Comparison of ENCODE assay signal across 17 cellular contexts in the genomic region with DNA sequence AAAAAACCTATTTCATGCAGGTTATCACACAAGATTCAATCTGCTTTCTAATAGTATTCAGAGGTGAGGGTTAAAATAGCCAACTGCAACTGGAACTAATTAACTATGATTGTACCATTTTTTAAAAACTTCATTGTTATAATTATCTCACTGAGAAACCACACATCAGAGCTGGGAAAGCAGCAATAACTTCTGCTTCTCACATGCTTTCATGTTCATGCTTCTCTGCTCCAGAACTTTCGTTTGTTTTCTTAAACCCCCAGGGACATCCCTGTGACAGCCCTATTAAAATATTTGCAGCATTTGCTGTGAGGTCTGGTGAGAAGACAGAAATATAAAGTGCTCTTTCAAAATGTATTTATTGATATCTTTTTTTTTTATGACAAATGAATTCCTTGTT.
DNase-seq lines count a peak whose midpoint lies in the region; ATAC-seq, FAIRE-seq and TF ChIP-seq lines count a peak whose summit lies in the region.
"Had no signal": no experiment of that assay in that cellular context is flagged by ENCODE, and none has a peak within 500 bp of the region (broad histone marks: within the 10 kb centered on the region; RNA-seq: fewer than 3 reads in every experiment).

No MANE protein-coding gene starts in this region.

- H3K9me3 ChIP-seq in GM12878 (replicated peaks; ENCODE audit: control insufficient read depth, insufficient read depth, low read length): no peaks in the 10 kb centered on the region; the same call in 2 of the 3 replicates
- H3K9me3 ChIP-seq: right atrium auricular region, testis had no signal

- no peaks in the 10 kb centered on the region for H3K4me1 Mint-ChIP-seq in effector memory CD8-positive, alpha-beta T cell (ENCODE audit: low read depth in 2 of 2)
- H3K4me1 Mint-ChIP-seq: activated CD4-positive, alpha-beta memory T cell treated with anti-CD3 and anti-CD28 coated beads, Interleukin-2, amount 10 ng/mL, durations not matched to agents 7 days and 5 days had no signal

- SMC1A ChIA-PET in GM12878 (lab: Charles Lee; ENCODE audit: uncharacterized antibody, unreplicated experiment): interaction anchor here (1.2 to 5.8 kb wide), 3 partner anchors 10 to 144 kb away, joined by 3 to 44 read pairs (median 10); no protein-coding TSS in a partner anchor

- H3K27me3 Mint-ChIP-seq in effector memory CD8-positive, alpha-beta T cell: no peaks in the 10 kb centered on the region
- H3K27me3 Mint-ChIP-seq: activated CD4-positive, alpha-beta memory T cell treated with anti-CD3 and anti-CD28 coated beads, Interleukin-2, amount 10 ng/mL, durations not matched to agents 7 days and 5 days; IgD-negative memory B cell had no signal

- H4K20me1 ChIP-seq in GM12878 (ENCODE audit: control insufficient read depth, insufficient read depth): no peaks in the 10 kb centered on the region

- H3K27me3 ChIP-seq in GM12878 (replicated peaks in 1 of 2; ENCODE audit: control insufficient read depth in 2 of 2, insufficient read depth in 2 of 2, low read length in 1 of 2): no peaks in the 10 kb centered on the region
- H3K27me3 ChIP-seq: esophagus muscularis mucosa, right atrium auricular region, testis had no signal

- POLR2A ChIA-PET in GM12878 (lab: Charles Lee): no interaction called here

- in situ Hi-C loops in GM12878 (cut with MboI): no loop called here

- H3K4me3 Mint-ChIP-seq in effector memory CD8-positive, alpha-beta T cell: no peak overlapping the region
- H3K4me3 Mint-ChIP-seq: activated CD4-positive, alpha-beta memory T cell treated with anti-CD3 and anti-CD28 coated beads, Interleukin-2, amount 10 ng/mL, durations not matched to agents 7 days and 5 days had no signal

- no peak overlapping the region for H3K4me2 ChIP-seq in GM12878 (ENCODE audit: control insufficient read depth, insufficient read depth)

- H3K27ac Mint-ChIP-seq in effector memory CD8-positive, alpha-beta T cell: no peak overlapping the region
- H3K27ac Mint-ChIP-seq: activated CD4-positive, alpha-beta memory T cell treated with anti-CD3 and anti-CD28 coated beads, Interleukin-2, amount 10 ng/mL, durations not matched to agents 7 days and 5 days; activated T-helper 2 cell treated with anti-CD3 and anti-CD28 coated beads, Interferon-gamma antibody, Interleukin-2, Interleukin-4, amounts not matched to agents 10 μg/mL and 5 μg/mL and 100 μg/mL, durations not matched to agents 14 hours and 24 hours and 36 hours; IgD-negative memory B cell had no signal

- no peak overlapping the region for H2AFZ ChIP-seq in GM12878 (ENCODE audit: control insufficient read depth, low read depth, low read length)

- H3K27ac ChIP-seq in GM12878 (ENCODE audit: control insufficient read depth, insufficient read depth): no peak overlapping the region
- H3K27ac ChIP-seq: esophagus muscularis mucosa, right atrium auricular region, testis had no signal

- CTCF ChIA-PET in GM12878 (lab: Yijun Ruan, JAX): interaction anchor here (0.8 to 1.0 kb wide), 2 partner anchors 109 to 144 kb away, joined by 3 to 4 read pairs; no protein-coding TSS in a partner anchor

- no peaks in the 10 kb centered on the region for H3K36me3 Mint-ChIP-seq in effector memory CD8-positive, alpha-beta T cell (ENCODE audit: insufficient read depth)

- ATAC-seq in GM12878: peak; percentile 86
- no peak for ATAC-seq in effector memory CD8-positive, alpha-beta T cell (replicated peaks)

- TF ChIP-seq RAD21 in GM12878 (IDR thresholded peaks at IDR 0.05; ENCODE audit: insufficient read depth, low read depth, low read length): no peak

- intact Hi-C loops in GM12878 (cut with micrococcal nuclease; ENCODE audit: unreplicated experiment): no loop called here

- TF ChIP-seq EP300 in GM12878 (IDR thresholded peaks at IDR 0.05; ENCODE audit: borderline replicate concordance in 1 of 2, control insufficient read depth in 1 of 2, low read depth in 2 of 2, low read length in 2 of 2): peak in 1 of 2 experiments; percentile 71; a peak in 2 of 4 replicates

- H3K9ac ChIP-seq in GM12878 (ENCODE audit: control insufficient read depth, insufficient read depth, low read length): no peak overlapping the region

- no peak for TF ChIP-seq POLR2A in GM12878 (IDR thresholded peaks at IDR 0.05; ENCODE audit: low read depth, low read length)

- no peak for FAIRE-seq in GM12878 (lab: Jason Lieb, UNC)
- FAIRE-seq in frontal cortex (lab: Jason Lieb, UNC): no peak
- FAIRE-seq: TTC549 had no signal

- 0% methylated on average over 1 of the region's 1 CpG for WGBS in GM12878 (ENCODE audit: insufficient coverage, insufficient replicate concordance, low lambda C conversion rate, missing lambda C conversion rate)

- peaks cover 13 to 38% of the 10 kb centered on the region in 2 donors for H3K9me3 Mint-ChIP-seq in effector memory CD8-positive, alpha-beta T cell

- peak; percentile 32 for DNase-seq in AG08395 (ENCODE audit: low spot score)
- DNase-seq in HCEC 1CT: peak; percentile 35
- DNase-seq in GM12878 (ENCODE audit: low read depth, low spot score): peak; percentile 37
- DNase-seq in kidney tubule cell (ENCODE audit: low spot score): peak; percentile 73
- DNase-seq in frontal cortex (ENCODE audit: low spot score in 2 of 2): no peak
- DNase-seq in NK-92 (lab: John Stamatoyannopoulos, UW; ENCODE audit: unreplicated experiment): no peak
- no peak for DNase-seq in activated effector memory CD4-positive, alpha-beta T cell treated with Interleukin-2 at 50 U/mL for 16 hours
- no peak for DNase-seq in effector memory CD8-positive, alpha-beta T cell
- DNase-seq: activated CD4-positive, alpha-beta memory T cell treated with anti-CD3 and anti-CD28 coated beads, Interleukin-2, amount 10 ng/mL, durations not matched to agents 7 days and 5 days; NCI-H1092 treated with DMSO at 0.1 percent for 48 hours; NCI-H2171 treated with DMSO at 0.1 percent for 48 hours; testis had no signal

- TF ChIP-seq CTCF in GM12878 (IDR thresholded peaks at IDR 0.05 in 2 of 3, conservative IDR thresholded peaks at IDR 0.05 in 1 of 3; ENCODE audit: control insufficient read depth in 2 of 3, extremely low read depth in 1 of 3, insufficient read depth in 1 of 3, low read depth in 3 of 3, low read length in 3 of 3): no peak

- no peaks in the 10 kb centered on the region for H3K4me1 ChIP-seq in GM12878 (ENCODE audit: control insufficient read depth, insufficient read depth, low read length)
- H3K4me1 ChIP-seq: right atrium auricular region, testis had no signal

- no TSS peak for BruUV-seq in GM12878 (replicated peaks; lab: Mats Ljungman, UMichigan)

- H3K4me3 ChIP-seq in GM12878: no peak overlapping the region
- H3K4me3 ChIP-seq: esophagus muscularis mucosa, right atrium auricular region, testis had no signal

- RAD21 ChIA-PET in GM12878 (lab: Charles Lee; ENCODE audit: unreplicated experiment): interaction anchor here (0.8 to 5.0 kb wide), 4 partner anchors 39 to 173 kb away, joined by 3 to 28 read pairs (median 4); no protein-coding TSS in a partner anchor

- H3K36me3 ChIP-seq in GM12878 (ENCODE audit: control insufficient read depth in 2 of 2, insufficient read depth in 2 of 2, low read length in 1 of 2): no peaks in the 10 kb centered on the region
- H3K36me3 ChIP-seq: esophagus muscularis mucosa, right atrium auricular region had no signal

- no peaks in the 10 kb centered on the region for H3K79me2 ChIP-seq in GM12878 (ENCODE audit: control insufficient read depth, insufficient read depth, low read length)

TF ChIP-seq in GM12878, 131 proteins besides CTCF, POLR2A, EP300 and RAD21 (continues in another document):
- TF ChIP-seq, protein P1, sequence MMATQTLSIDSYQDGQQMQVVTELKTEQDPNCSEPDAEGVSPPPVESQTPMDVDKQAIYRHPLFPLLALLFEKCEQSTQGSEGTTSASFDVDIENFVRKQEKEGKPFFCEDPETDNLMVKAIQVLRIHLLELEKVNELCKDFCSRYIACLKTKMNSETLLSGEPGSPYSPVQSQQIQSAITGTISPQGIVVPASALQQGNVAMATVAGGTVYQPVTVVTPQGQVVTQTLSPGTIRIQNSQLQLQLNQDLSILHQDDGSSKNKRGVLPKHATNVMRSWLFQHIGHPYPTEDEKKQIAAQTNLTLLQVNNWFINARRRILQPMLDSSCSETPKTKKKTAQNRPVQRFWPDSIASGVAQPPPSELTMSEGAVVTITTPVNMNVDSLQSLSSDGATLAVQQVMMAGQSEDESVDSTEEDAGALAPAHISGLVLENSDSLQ (IDR thresholded peaks at IDR 0.05): peak; percentile 42; the same call in 1 of the 2 replicates
- peak; percentile 84 to 85; a peak in 2 of 4 replicates for TF ChIP-seq IKZF2 (IDR thresholded peaks at IDR 0.05)
- peak; percentile 55; the same call in 1 of the 2 replicates for TF ChIP-seq ZNF24 (IDR thresholded peaks at IDR 0.05)
- no peak for TF ChIP-seq ZSCAN29 (IDR thresholded peaks at IDR 0.05)

Comparison
In these comparisons a context has a peak if more than half of its experiments do, and no peak if none do; other contexts are left out.
1. DNase-seq: peak in AG08395 (single experiment), HCEC 1CT (single experiment), GM12878 (single experiment) and kidney tubule cell (single experiment); none in frontal cortex (0 of 2), NK-92 (single experiment), activated effector memory CD4-positive, alpha-beta T cell treated with Interleukin-2 at 50 U/mL for 16 hours (single experiment) and effector memory CD8-positive, alpha-beta T cell (0 of 3).